ENCODE assay signal across 32 cellular contexts in the genomic region with DNA sequence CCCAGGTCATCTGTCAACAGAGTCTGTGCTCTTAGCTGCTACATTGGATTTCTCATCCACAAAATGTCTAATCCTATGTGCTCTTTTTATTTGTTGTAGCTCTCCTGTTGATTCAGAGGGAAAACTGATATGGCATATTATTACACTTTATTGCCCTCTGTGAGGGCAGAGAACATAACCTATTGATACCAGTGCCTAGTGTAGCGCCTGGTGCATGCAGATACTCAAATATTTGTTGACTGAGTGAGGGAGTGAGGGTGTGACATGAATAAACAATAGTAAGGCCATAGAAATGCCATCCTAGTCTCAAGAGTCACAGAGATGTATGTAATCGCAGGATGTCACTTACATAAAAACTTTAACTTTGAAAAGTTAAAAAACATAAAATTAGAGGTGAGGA.
DNase-seq lines count a peak whose midpoint lies in the region; TF ChIP-seq lines count a peak whose summit lies in the region.
"Had no signal": no experiment of that assay in that cellular context is flagged by ENCODE, and none has a peak within 500 bp of the region (broad histone marks: within the 10 kb centered on the region; RNA-seq: fewer than 3 reads in every experiment).

No MANE protein-coding gene starts in this region.

- TF ChIP-seq POLR2A in stomach (IDR thresholded peaks at IDR 0.05) = no peak

- H4K20me1 ChIP-seq in smooth muscle cell (ENCODE audit: low read depth) = no peaks in the 10 kb centered on the region

- peak overlapping the region; percentile 28 for H3K4me3 Mint-ChIP-seq in Calu3 (ENCODE audit: low read depth, unreplicated experiment)
- H3K4me3 Mint-ChIP-seq: activated T-helper 1 cell treated with anti-CD3 and anti-CD28 coated beads, Interleukin-12 subunit alpha, Interleukin-12 subunit beta, Interleukin-2, Interleukin-4 antibody, amounts not matched to agents 30 ng/mL and 10 ng/mL and 1 ng/mL, durations not matched to agents 14 hours and 24 hours and 36 hours; B cell; brain; nephron had no signal

- no peaks in the 10 kb centered on the region for H3K27me3 ChIP-seq in stomach
- no peaks in the 10 kb centered on the region for H3K27me3 ChIP-seq in smooth muscle cell (ENCODE audit: low read depth)
- H3K27me3 ChIP-seq: gastrocnemius medialis, testis, uterus had no signal

- H3K4me1 ChIP-seq in stomach = peaks cover 8 to 79% (median 38%) of the 10 kb centered on the region in 4 donors
- H3K4me1 ChIP-seq in smooth muscle cell (ENCODE audit: low read depth) = peaks cover 27% of the 10 kb centered on the region
- H3K4me1 ChIP-seq: testis, uterus had no signal

- H3K4me3 ChIP-seq in coronary artery (no peak overlapping the region), stomach (no peak overlapping the region), smooth muscle cell (no peak overlapping the region)
- H3K4me3 ChIP-seq: gastrocnemius medialis, lung, PC-9, skin epidermis, testis, uterus had no signal

- H3K27ac ChIP-seq in coronary artery (peak overlapping the region; percentile 85 to 90), stomach (peak overlapping the region; percentile 25 to 89 (median 60)), smooth muscle cell (ENCODE audit: low read depth) (no peak overlapping the region)
- H3K27ac ChIP-seq: gastrocnemius medialis, PC-9, skin epidermis, testis, uterus had no signal

- intact Hi-C loops in Calu3 (cut with micrococcal nuclease; ENCODE audit: unreplicated experiment) (no loop called here), stomach (cut with DNase I; ENCODE audit: low total_unique reads) (no loop called here)

- peaks cover 75% of the 10 kb centered on the region for H3K4me1 Mint-ChIP-seq in Calu3 (ENCODE audit: low read depth, unreplicated experiment)
- H3K4me1 Mint-ChIP-seq: B cell had no signal

- no peak overlapping the region for H3K9ac ChIP-seq in smooth muscle cell (ENCODE audit: low read depth)

- BruUV-seq in Calu3 (replicated peaks; lab: Mats Ljungman, UMichigan) = no TSS peak

- DNase-seq in Calu3 (no peak), NCI-H2029 (lab: John Stamatoyannopoulos, UW) (peak; percentile 7), coronary artery (ENCODE audit: low spot score) (no peak), stomach (no peak), NCI-H1092 treated with DMSO at 0.1 percent for 48 hours (lab: John Stamatoyannopoulos, UW) (no peak), smooth muscle cell (lab: John Stamatoyannopoulos, UW; ENCODE audit: unreplicated experiment) (no peak)
- DNase-seq in activated CD8-positive, alpha-beta memory T cell treated with anti-CD3 and anti-CD28 coated beads for 24 hours = no peak
- DNase-seq: ACHN; activated CD4-positive, alpha-beta T cell treated with anti-CD3 and anti-CD28 coated beads, Interleukin-2, amount 50 U/mL, for 48 hours; activated CD4-positive, CD25-positive, alpha-beta regulatory T cell treated with anti-CD3 and anti-CD28 coated beads, Interleukin-2, amount 50 U/mL, for 72 hours; activated CD8-positive, alpha-beta memory T cell treated with anti-CD3 and anti-CD28 coated beads, Interleukin-2, amount 50 U/mL, for 4 hours; activated naive CD4-positive, alpha-beta T cell treated with Interleukin-2 at 50 U/mL for 16 hours; DMS79 treated with DMSO at 0.1 percent for 48 hours; gastrocnemius medialis; GDM1; H7; Karpas-422; kidney glomerular epithelial cell; NCI-H1694; NCI-H526; retina; Right ventricle myocardium superior; stimulated activated naive CD8-positive, alpha-beta T cell treated with anti-CD3 and anti-CD28 coated beads, Interleukin-15, Interleukin-2, amounts not matched to agents 100 U/mL and 50 U/mL, for 24 hours; testis; uterus had no signal

- H3K36me3 Mint-ChIP-seq in Calu3 (ENCODE audit: insufficient read depth, unreplicated experiment) = peaks cover 45% of the 10 kb centered on the region
- H3K36me3 Mint-ChIP-seq: brain had no signal

- no peak overlapping the region for H2AFZ ChIP-seq in smooth muscle cell (ENCODE audit: low read depth)
- H2AFZ ChIP-seq: PC-9 had no signal

- CTCF ChIA-PET in Calu3 (lab: Charles Lee) = interaction anchor here (0.5 kb wide), 1 partner anchor 126 kb away, joined by 7 read pairs; no protein-coding TSS in a partner anchor

- WGBS in stomach, 5 donors = 26 to 63% (median 51%) methylated on average over 2 of the region's 2 CpGs
- WGBS in smooth muscle cell (ENCODE audit: low lambda C conversion rate) = 97% methylated on average over 2 of the region's 2 CpGs

- H3K4me2 ChIP-seq in smooth muscle cell = no peak overlapping the region
- H3K4me2 ChIP-seq: PC-9 had no signal

- H3K79me2 ChIP-seq in smooth muscle cell (ENCODE audit: low read depth) = peaks cover 7% of the 10 kb centered on the region

- no peaks in the 10 kb centered on the region for H3K9me3 Mint-ChIP-seq in Calu3 (ENCODE audit: low read depth, unreplicated experiment)
- H3K9me3 Mint-ChIP-seq: activated T-helper 1 cell treated with anti-CD3 and anti-CD28 coated beads, Interleukin-12 subunit alpha, Interleukin-12 subunit beta, Interleukin-2, Interleukin-4 antibody, amounts not matched to agents 30 ng/mL and 10 ng/mL and 1 ng/mL, durations not matched to agents 14 hours and 24 hours and 36 hours; nephron had no signal

- TF ChIP-seq CTCF in Calu3 (IDR thresholded peaks at IDR 0.05; ENCODE audit: unreplicated experiment) = no peak
- TF ChIP-seq CTCF in coronary artery (IDR thresholded peaks at IDR 0.05) = no peak
- no peak for TF ChIP-seq CTCF in stomach (IDR thresholded peaks at IDR 0.05)
- no peak for TF ChIP-seq CTCF in smooth muscle cell (IDR thresholded peaks at IDR 0.05; ENCODE audit: borderline replicate concordance, insufficient read depth, poor library complexity, severe bottlenecking)

- no peak for TF ChIP-seq EP300 in stomach (IDR thresholded peaks at IDR 0.05)

- H3K27me3 Mint-ChIP-seq in Calu3 (ENCODE audit: unreplicated experiment) = no peaks in the 10 kb centered on the region
- H3K27me3 Mint-ChIP-seq: brain had no signal

- H3K36me3 ChIP-seq in stomach (no peaks in the 10 kb centered on the region), smooth muscle cell (ENCODE audit: low read depth) (no peaks in the 10 kb centered on the region)
- H3K36me3 ChIP-seq: gastrocnemius medialis, uterus had no signal

- peaks cover 10% of the 10 kb centered on the region for H3F3A ChIP-seq in smooth muscle cell (ENCODE audit: low read depth)

- H3K27ac Mint-ChIP-seq in Calu3 (ENCODE audit: unreplicated experiment) = peak overlapping the region; percentile 66
- H3K27ac Mint-ChIP-seq: activated T-helper 1 cell treated with anti-CD3 and anti-CD28 coated beads, Interleukin-12 subunit alpha, Interleukin-12 subunit beta, Interleukin-2, Interleukin-4 antibody, amounts not matched to agents 30 ng/mL and 10 ng/mL and 1 ng/mL, durations not matched to agents 14 hours and 24 hours and 36 hours; B cell; nephron had no signal

- H3K9me3 ChIP-seq in stomach = no peaks in the 10 kb centered on the region
- H3K9me3 ChIP-seq in smooth muscle cell (replicated peaks; ENCODE audit: low read depth) = no peaks in the 10 kb centered on the region
- H3K9me3 ChIP-seq: gastrocnemius medialis, testis, uterus had no signal
